12 cellular contexts compared by ENCODE assay signal in the genomic region with DNA sequence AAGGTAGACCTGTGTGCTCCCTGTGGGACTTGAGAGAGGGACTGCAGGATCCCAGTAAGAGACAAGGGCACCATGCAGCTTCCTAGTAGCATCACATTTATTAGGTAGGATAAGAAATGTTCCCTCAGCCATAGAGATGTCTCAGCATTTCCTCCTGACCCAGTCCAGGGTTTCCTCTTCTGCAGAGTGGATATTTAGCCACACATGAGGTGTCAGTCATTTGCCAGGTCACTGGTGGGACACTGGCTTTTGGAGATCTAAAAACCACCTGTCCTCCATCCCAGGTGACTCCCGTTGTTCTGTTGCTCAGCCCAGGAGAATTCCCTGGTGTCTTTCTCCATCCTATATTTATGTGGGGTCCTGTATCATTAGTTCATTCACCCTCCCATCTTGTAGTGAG.
DNase-seq lines count a peak whose midpoint lies in the region; ATAC-seq, FAIRE-seq and TF ChIP-seq lines count a peak whose summit lies in the region.
"Had no signal": no experiment of that assay in that cellular context is flagged by ENCODE, and none has a peak within 500 bp of the region (broad histone marks: within the 10 kb centered on the region; RNA-seq: fewer than 3 reads in every experiment).

No MANE protein-coding gene starts in this region.

- H3K79me2 ChIP-seq in endothelial cell of umbilical vein (ENCODE audit: control insufficient read depth, insufficient read depth, low read length) (no peaks in the 10 kb centered on the region), neural progenitor cell (ENCODE audit: low read depth) (peaks cover 11% of the 10 kb centered on the region)

- H3K9me1 ChIP-seq in endothelial cell of umbilical vein (replicated peaks; ENCODE audit: control insufficient read depth, extremely low read depth, insufficient read depth, low read length), result no peaks in the 10 kb centered on the region

- H3K4me1 ChIP-seq in endothelial cell of umbilical vein (ENCODE audit: control insufficient read depth, extremely low read depth, insufficient read depth, low read length) (peaks cover 31% of the 10 kb centered on the region), neural progenitor cell (peaks cover 41% of the 10 kb centered on the region), tibial artery (peaks cover 4 to 96% (median 94%) of the 10 kb centered on the region in 4 donors)
- H3K4me1 ChIP-seq: A549 had no signal

- no peak for ATAC-seq in activated T-cell treated with anti-CD3 and anti-CD28 coated beads, Interleukin-2, amount 50 U/mL, for 72 hours (replicated peaks in 1 of 2)
- no peak for ATAC-seq in HG02571 (IDR thresholded peaks at IDR 0.05; ENCODE audit: unreplicated experiment)
- ATAC-seq: activated naive CD4-positive, alpha-beta T cell treated with anti-CD3 and anti-CD28 coated beads, Interleukin-2, amount 50 U/mL, for 72 hours had no signal

- dilution Hi-C loops in endothelial cell of umbilical vein (cut with MboI; ENCODE audit: extremely low pct_ligation_motif_present, low sequenced_read_pairs), result no loop called here

- H3K4me3 Mint-ChIP-seq in activated T-cell treated with anti-CD3 and anti-CD28 coated beads, Interleukin-2, amount 50 U/mL, for 72 hours, result no peak overlapping the region
- H3K4me3 Mint-ChIP-seq in neural progenitor cell, result no peak overlapping the region

- FAIRE-seq in endothelial cell of umbilical vein (lab: Jason Lieb, UNC), result no peak
- FAIRE-seq: A549 had no signal

- no peak overlapping the region for H3K4me3 ChIP-seq in endothelial cell of umbilical vein (replicated peaks in 1 of 3; ENCODE audit: insufficient read depth in 1 of 3, low read depth in 1 of 3, low read length in 3 of 3)
- H3K4me3 ChIP-seq in neural progenitor cell, result no peak overlapping the region
- H3K4me3 ChIP-seq in tibial artery, result peak overlapping the region in 1 of 2 donors; percentile 5
- H3K4me3 ChIP-seq: A549 had no signal

- no peaks in the 10 kb centered on the region for H3K36me3 Mint-ChIP-seq in activated T-cell treated with anti-CD3 and anti-CD28 coated beads, Interleukin-2, amount 50 U/mL, for 72 hours (ENCODE audit: insufficient read depth in 2 of 2)
- peaks cover 13% of the 10 kb centered on the region for H3K36me3 Mint-ChIP-seq in neural progenitor cell

- H3K4me2 ChIP-seq in endothelial cell of umbilical vein (ENCODE audit: insufficient read depth, low read length), result peak overlapping the region; percentile 9
- H3K4me2 ChIP-seq in neural progenitor cell, result peak overlapping the region; percentile 4
- H3K4me2 ChIP-seq: A549 had no signal

- CTCF ChIA-PET in endothelial cell of umbilical vein (lab: Charles Lee), result interaction anchor here (0.9 to 7.5 kb wide), 23 partner anchors 9 to 283 kb away, joined by 3 to 64 read pairs (median 10); a partner anchor contains a TSS

- H4K20me1 ChIP-seq in endothelial cell of umbilical vein (replicated peaks; ENCODE audit: control insufficient read depth, extremely low read depth, insufficient read depth, low read length) (no peaks in the 10 kb centered on the region), neural progenitor cell (ENCODE audit: low read depth) (peaks cover 28% of the 10 kb centered on the region)

- H3F3A ChIP-seq in neural progenitor cell (ENCODE audit: low read depth), result no peaks in the 10 kb centered on the region

- TF ChIP-seq CTCF in endothelial cell of umbilical vein (IDR thresholded peaks at IDR 0.05; ENCODE audit: extremely low read depth in 1 of 2, insufficient read depth in 1 of 2, low read depth in 1 of 2, low read length in 2 of 2) (no peak), neural progenitor cell (IDR thresholded peaks at IDR 0.05) (no peak), tibial artery (IDR thresholded peaks at IDR 0.05) (no peak), GM20000 (IDR thresholded peaks at IDR 0.05; ENCODE audit: extremely low read depth, missing control alignments) (no peak)

- intact Hi-C loops in endothelial cell of umbilical vein (cut with micrococcal nuclease) (loop anchor here (1.0 to 2.0 kb wide), 13 partner anchors 7 to 142 kb away; a partner anchor contains a TSS), tibial artery (cut with DNase I; ENCODE audit: low total_unique reads) (loop anchor here (2.0 kb wide), 1 partner anchor 16 kb away; no protein-coding TSS in a partner anchor)

- H3K4me1 Mint-ChIP-seq in activated T-cell treated with anti-CD3 and anti-CD28 coated beads, Interleukin-2, amount 50 U/mL, for 72 hours (ENCODE audit: low read depth), result peaks cover 51% of the 10 kb centered on the region
- peaks cover 60% of the 10 kb centered on the region for H3K4me1 Mint-ChIP-seq in neural progenitor cell

- H3K27ac ChIP-seq in endothelial cell of umbilical vein (ENCODE audit: insufficient read depth, low read depth, low read length), result peak overlapping the region; percentile 90
- no peak overlapping the region for H3K27ac ChIP-seq in neural progenitor cell
- H3K27ac ChIP-seq in tibial artery, result peak overlapping the region; percentile 94 to 95

- TSS peak; percentile 81 for BruUV-seq in endothelial cell of umbilical vein (replicated peaks; lab: Mats Ljungman, UMichigan)

- peak; percentile 29 for TF ChIP-seq POLR2A in endothelial cell of umbilical vein (IDR thresholded peaks at IDR 0.05; ENCODE audit: low read depth, low read length)

- POLR2A ChIA-PET in endothelial cell of umbilical vein (lab: Charles Lee), result interaction anchor here (0.7 to 1.9 kb wide), 6 partner anchors 7 to 119 kb away, joined by 3 to 11 read pairs (median 6); a partner anchor contains a TSS

- H3K9me3 ChIP-seq in endothelial cell of umbilical vein (replicated peaks; ENCODE audit: control insufficient read depth, insufficient read depth, low read length), result no peaks in the 10 kb centered on the region
- no peaks in the 10 kb centered on the region for H3K9me3 ChIP-seq in neural progenitor cell (ENCODE audit: low read depth)
- no peaks in the 10 kb centered on the region for H3K9me3 ChIP-seq in tibial artery
- H3K9me3 ChIP-seq: A549 had no signal

- H2AFZ ChIP-seq in endothelial cell of umbilical vein (ENCODE audit: low read depth, low read length) (no peak overlapping the region), neural progenitor cell (replicated peaks) (no peak overlapping the region)

- no peak for DNase-seq in activated T-cell treated with anti-CD3 and anti-CD28 coated beads, Interleukin-2, amount 50 U/mL, for 72 hours
- DNase-seq in activated T-cell treated with anti-CD3 and anti-CD28 coated beads for 4 hours (no peak), endothelial cell of umbilical vein (ENCODE audit: low read depth, low spot score) (no peak), neural progenitor cell (ENCODE audit: low spot score) (no peak), tibial artery (no peak), GM20000 (ENCODE audit: low spot score) (no peak), NCI-H187 treated with DMSO at 0.1 percent for 48 hours (lab: John Stamatoyannopoulos, UW) (no peak)
- DNase-seq: activated CD4-positive, alpha-beta T cell treated with anti-CD3 and anti-CD28 coated beads, Interleukin-2, amount 50 U/mL, for 48 hours; NCI-H1436 had no signal

- H3K36me3 ChIP-seq in endothelial cell of umbilical vein (ENCODE audit: control insufficient read depth in 2 of 2, extremely low read depth in 1 of 2, insufficient read depth in 2 of 2, low read length in 2 of 2) (no peaks in the 10 kb centered on the region), neural progenitor cell (no peaks in the 10 kb centered on the region), tibial artery (peaks cover 11 to 40% (median 25%) of the 10 kb centered on the region in 3 donors)

- H3K9me3 Mint-ChIP-seq in activated T-cell treated with anti-CD3 and anti-CD28 coated beads, Interleukin-2, amount 50 U/mL, for 72 hours, result no peaks in the 10 kb centered on the region
- no peaks in the 10 kb centered on the region for H3K9me3 Mint-ChIP-seq in neural progenitor cell

- H3K27me3 Mint-ChIP-seq in activated T-cell treated with anti-CD3 and anti-CD28 coated beads, Interleukin-2, amount 50 U/mL, for 72 hours (ENCODE audit: low read depth), result no peaks in the 10 kb centered on the region
- H3K27me3 Mint-ChIP-seq in neural progenitor cell (ENCODE audit: insufficient read depth, low read depth), result peaks cover 7% of the 10 kb centered on the region

- peak overlapping the region; percentile 52 for H3K27ac Mint-ChIP-seq in activated T-cell treated with anti-CD3 and anti-CD28 coated beads, Interleukin-2, amount 50 U/mL, for 72 hours
- peak overlapping the region; percentile 51 for H3K27ac Mint-ChIP-seq in neural progenitor cell

- no peaks in the 10 kb centered on the region for H3K27me3 ChIP-seq in endothelial cell of umbilical vein (ENCODE audit: control insufficient read depth in 2 of 2, insufficient read depth in 2 of 2, low read length in 2 of 2)
- H3K27me3 ChIP-seq in neural progenitor cell, result no peaks in the 10 kb centered on the region
- H3K27me3 ChIP-seq in tibial artery, result no peaks in the 10 kb centered on the region

- H3K9ac ChIP-seq in endothelial cell of umbilical vein (replicated peaks; ENCODE audit: extremely low read depth, insufficient read depth, low read length) (peak overlapping the region; percentile 67), neural progenitor cell (no peak overlapping the region)

TF ChIP-seq in endothelial cell of umbilical vein, 7 proteins besides CTCF, POLR2A, EP300 and RAD21:
- TF ChIP-seq, protein P1, sequence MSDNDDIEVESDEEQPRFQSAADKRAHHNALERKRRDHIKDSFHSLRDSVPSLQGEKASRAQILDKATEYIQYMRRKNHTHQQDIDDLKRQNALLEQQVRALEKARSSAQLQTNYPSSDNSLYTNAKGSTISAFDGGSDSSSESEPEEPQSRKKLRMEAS (IDR thresholded peaks at IDR 0.05; ENCODE audit: insufficient read depth, insufficient read length), result no peak
- TF ChIP-seq GATA2 (IDR thresholded peaks at IDR 0.05; ENCODE audit: insufficient read depth, insufficient read length, low read depth, low read length) (no peak), MYC (IDR thresholded peaks at IDR 0.05; ENCODE audit: low read depth, low read length) (no peak), POLR2AphosphoS5 (IDR thresholded peaks at IDR 0.05; ENCODE audit: insufficient read depth, low read depth, low read length) (no peak), FOS (IDR thresholded peaks at IDR 0.05; ENCODE audit: borderline replicate concordance, insufficient read depth, low read length) (no peak), JUN (IDR thresholded peaks at IDR 0.05; ENCODE audit: borderline replicate concordance, insufficient read depth, insufficient read length, low read depth) (no peak)
TF ChIP-seq in endothelial cell of umbilical vein: peak in this region for 0.
